Comparison of ENCODE assay signal across 11 cellular contexts in genomic region chr1:168609133-168609715, GRCh38. TPM values are rescaled to one million over a fixed set of nuclear protein-coding genes. Genes with fewer than 3 reads are reported as not detected.
DNase-seq lines count a peak whose midpoint lies in the region; ATAC-seq and TF ChIP-seq lines count a peak whose summit lies in the region.
"Had no signal": no experiment of that assay in that cellular context is flagged by ENCODE, and none has a peak within 500 bp of the region (broad histone marks: within the 10 kb centered on the region; RNA-seq: fewer than 3 reads in every experiment).

No MANE protein-coding gene starts in this region.

- no peak for TF ChIP-seq CTCF in omental fat pad (IDR thresholded peaks at IDR 0.05)

- intact Hi-C loops in Right ventricle myocardium inferior (cut with DNase I), result loop anchor here (10.0 kb wide), 2 partner anchors 586 to 936 kb away; no protein-coding TSS in a partner anchor

- DNase-seq in AG20443 (ENCODE audit: low spot score) (peak; percentile 51), anterior cingulate cortex (lab: John Stamatoyannopoulos, UW) (peak in 36 of 58 donors; percentile 5 to 76 (median 42)), Right ventricle myocardium inferior (ENCODE audit: missing footprints) (no peak), omental fat pad (ENCODE audit: low spot score) (no peak), NCI-H1930 (lab: John Stamatoyannopoulos, UW) (no peak), NAMALWA (ENCODE audit: low spot score) (no peak), NCI-H2196 treated with DMSO at 0.1 percent for 48 hours (lab: John Stamatoyannopoulos, UW; ENCODE audit: unreplicated experiment) (no peak)
- DNase-seq: MM.1S had no signal

- ATAC-seq in Right ventricle myocardium inferior (peak; percentile 43), omental fat pad (ENCODE audit: low FRiP score) (peak; percentile 90), HG03135 (IDR thresholded peaks at IDR 0.05; ENCODE audit: unreplicated experiment) (no peak)
- ATAC-seq: stimulated activated effector memory CD8-positive, alpha-beta T cell treated with anti-CD3 and anti-CD28 coated beads, Interleukin-12 subunit alpha, Interleukin-12 subunit beta, amount 100 ng/mL, for 72 hours had no signal

RNA-seq across cellular contexts. Expression of gene XCL1, which starts 32.8 kb away (rescaled TPM):
- total RNA-seq in Right ventricle myocardium inferior (0.57 TPM), omental fat pad (1 to 10 TPM in 1 of 4 donors, under 1 TPM in 1, not detected in 2; 0.28 to 1.3 TPM)
- total RNA-seq: B cell had no signal

Comparison
In these comparisons a context has a peak if more than half of its experiments do, and no peak if none do; other contexts are left out.
1. DNase-seq: peak in AG20443 (single experiment) and anterior cingulate cortex (36 of 58); none in Right ventricle myocardium inferior (single experiment), omental fat pad (single experiment), NCI-H1930 (0 of 2), NAMALWA (single experiment) and NCI-H2196 treated with DMSO at 0.1 percent for 48 hours (single experiment).